In genomic region chr10:32146166-32146565, GRCh38 we compare ENCODE assay signal across 7 cellular contexts.
"Had no signal": no experiment of that assay in that cellular context is flagged by ENCODE, and none has a peak within 500 bp of the region (broad histone marks: within the 10 kb centered on the region; RNA-seq: fewer than 3 reads in every experiment).

No MANE protein-coding gene starts in this region.

- H3K4me3 ChIP-seq: K562 had no signal

- H3K27ac Mint-ChIP-seq: IgD-negative memory B cell had no signal

- H3K27ac ChIP-seq: HL-60 had no signal

- H3K27me3 Mint-ChIP-seq: IgD-negative memory B cell had no signal

- ATAC-seq: HepG2, K562 had no signal

- DNase-seq: IMR-90, KBM-7, KG1 had no signal

- H3K4me3 Mint-ChIP-seq: IgD-negative memory B cell had no signal

- H3K9me3 Mint-ChIP-seq: IgD-negative memory B cell had no signal
